Comparison of ENCODE assay signal across 1 cellular context in genomic region chr7:6008668-6009611, GRCh38.
A peak's percentile ranks its signal among the peaks of the same experiment; 100 is the strongest.
TF ChIP-seq lines count a peak whose summit lies in the region.

TSS of gene AIMP2 (plus strand) at chr7:6009272. CDS start at chr7:6009364, 92 bp downstream.
TSS of gene PMS2 (minus strand) at chr7:6009049. CDS start at chr7:6009019, 30 bp downstream.

TF ChIP-seq in K562, 482 proteins besides CTCF, POLR2A, EP300 and RAD21 (continued from another document and continues in another):
- no peak for TF ChIP-seq SAFB (IDR thresholded peaks at IDR 0.05; ENCODE audit: borderline replicate concordance, low read depth, low read length)
- no peak for TF ChIP-seq IRF9 (tag; IDR thresholded peaks at IDR 0.05)
- no peak for TF ChIP-seq CEBPZ (IDR thresholded peaks at IDR 0.05; ENCODE audit: borderline replicate concordance, low read depth, low read length)
- peak; percentile 93 for TF ChIP-seq ZBTB9 (CRISPR knock-in tag; IDR thresholded peaks at IDR 0.05)
- peak; percentile 26; the same call in 1 of the 2 replicates for TF ChIP-seq ZNF197 (CRISPR knock-in tag; IDR thresholded peaks at IDR 0.05; ENCODE audit: low read depth)
- TF ChIP-seq HES1 (IDR thresholded peaks at IDR 0.05; ENCODE audit: low read depth) = peak; percentile 47; the same call in 1 of the 2 replicates
- no peak for TF ChIP-seq THAP7 (CRISPR knock-in tag; IDR thresholded peaks at IDR 0.05)
- TF ChIP-seq PREB (CRISPR knock-in tag; IDR thresholded peaks at IDR 0.05) = no peak
- no peak for TF ChIP-seq PURB (CRISPR knock-in tag; IDR thresholded peaks at IDR 0.05; ENCODE audit: low read depth)
- TF ChIP-seq ZNF184 (CRISPR knock-in tag; IDR thresholded peaks at IDR 0.05) = no peak
- no peak for TF ChIP-seq ZNF436 (CRISPR knock-in tag; IDR thresholded peaks at IDR 0.05)
- peak; percentile 21; the same call in 1 of the 2 replicates for TF ChIP-seq ETS1 (conservative IDR thresholded peaks at IDR 0.05; ENCODE audit: control insufficient read depth, low read depth, low read length)
- TF ChIP-seq SNRNP70 (optimal IDR thresholded peaks at IDR 0.05; ENCODE audit: low read depth, low read length) = no peak
- no peak for TF ChIP-seq ZNF398 (CRISPR knock-in tag; IDR thresholded peaks at IDR 0.05)
- TF ChIP-seq EP400 (IDR thresholded peaks at IDR 0.05) = peak; percentile 100
- no peak for TF ChIP-seq TEAD2 (tag; IDR thresholded peaks at IDR 0.05)
- TF ChIP-seq ZNF655 (CRISPR knock-in tag; IDR thresholded peaks at IDR 0.05) = no peak
- TF ChIP-seq ZNF766 (CRISPR knock-in tag; conservative IDR thresholded peaks at IDR 0.05) = no peak
- TF ChIP-seq ZSCAN29 (IDR thresholded peaks at IDR 0.05) = no peak
- no peak for TF ChIP-seq UBTF (IDR thresholded peaks at IDR 0.05; ENCODE audit: borderline replicate concordance in 1 of 2, low read depth in 2 of 2, low read length in 2 of 2)
- TF ChIP-seq LARP7 (IDR thresholded peaks at IDR 0.05) = no peak
- TF ChIP-seq ZNF143 (CRISPR knock-in tag; IDR thresholded peaks at IDR 0.05) = 0 out of 2 replicates have a peak, but pooled peaks have one; percentile 47
- peak; percentile 97 for TF ChIP-seq ESRRA (IDR thresholded peaks at IDR 0.05; ENCODE audit: borderline replicate concordance, low read depth)
- peak; percentile 84 for TF ChIP-seq ZNF175 (CRISPR knock-in tag; IDR thresholded peaks at IDR 0.05; ENCODE audit: low read depth)
- TF ChIP-seq PBX2 (CRISPR knock-in tag; IDR thresholded peaks at IDR 0.05; ENCODE audit: low read depth) = no peak
- TF ChIP-seq PBX2 (tag; conservative IDR thresholded peaks at IDR 0.05; ENCODE audit: low read depth) = peak; percentile 50; the same call in 1 of the 2 replicates
- no peak for TF ChIP-seq ZBTB34 (CRISPR knock-in tag; IDR thresholded peaks at IDR 0.05)
- peak; percentile 76 for TF ChIP-seq CHD1 (IDR thresholded peaks at IDR 0.05; ENCODE audit: low read length)
- TF ChIP-seq E2F5 (CRISPR knock-in tag; IDR thresholded peaks at IDR 0.05) = peak; percentile 83; the same call in 1 of the 2 replicates
- peak; percentile 35; a peak in 1 of 4 replicates for TF ChIP-seq SRF (CRISPR knock-in tag; IDR thresholded peaks at IDR 0.05)
- TF ChIP-seq MXD1 (CRISPR knock-in tag; IDR thresholded peaks at IDR 0.05; ENCODE audit: borderline replicate concordance, poor library complexity, severe bottlenecking) = peak; percentile 96
- no peak for TF ChIP-seq ZNF140 (CRISPR knock-in tag; IDR thresholded peaks at IDR 0.05)
- peak; percentile 92; the same call in 1 of the 2 replicates for TF ChIP-seq DMBX1 (CRISPR knock-in tag; IDR thresholded peaks at IDR 0.05; ENCODE audit: borderline replicate concordance)
- TF ChIP-seq IRF2 (CRISPR knock-in tag; IDR thresholded peaks at IDR 0.05) = no peak
- TF ChIP-seq SIX5 (IDR thresholded peaks at IDR 0.05; ENCODE audit: borderline replicate concordance in 1 of 2, insufficient read depth in 1 of 2, low read depth in 1 of 2, low read length in 2 of 2) = no peak
